In genomic region chr9:128323192-128323730, GRCh38 we compare ENCODE assay signal across 8 cellular contexts. TPM values are rescaled to one million over a fixed set of nuclear protein-coding genes. Genes with fewer than 3 reads are reported as not detected.
A peak's percentile ranks its signal among the peaks of the same experiment; 100 is the strongest.
DNase-seq lines count a peak whose midpoint lies in the region.

No MANE protein-coding gene starts in this region.

- H3K9me3 ChIP-seq in iPS DF 6.9 (ENCODE audit: control insufficient read depth, insufficient read depth, low read length), result no peaks in the 10 kb centered on the region

- peak overlapping the region; percentile 95 for H3K4me3 Mint-ChIP-seq in activated naive CD4-positive, alpha-beta T cell treated with anti-CD3 and anti-CD28 coated beads, Interleukin-2, amount 10 ng/mL, durations not matched to agents 7 days and 5 days
- H3K4me3 Mint-ChIP-seq in activated CD4-positive, alpha-beta memory T cell treated with anti-CD3 and anti-CD28 coated beads, Interleukin-2, amount 10 ng/mL, durations not matched to agents 7 days and 5 days, result peak overlapping the region; percentile 94
- H3K4me3 Mint-ChIP-seq in stimulated activated naive CD8-positive, alpha-beta T cell treated with anti-CD3 and anti-CD28 coated beads, Interleukin-15, Interleukin-2, amounts not matched to agents 100 ng/mL and 50 ng/mL, for 24 hours, result peak overlapping the region; percentile 93

- peaks cover 22% of the 10 kb centered on the region for H3K4me1 Mint-ChIP-seq in activated naive CD4-positive, alpha-beta T cell treated with anti-CD3 and anti-CD28 coated beads, Interleukin-2, amount 10 ng/mL, durations not matched to agents 7 days and 5 days
- H3K4me1 Mint-ChIP-seq in activated CD4-positive, alpha-beta memory T cell treated with anti-CD3 and anti-CD28 coated beads, Interleukin-2, amount 10 ng/mL, durations not matched to agents 7 days and 5 days, result peaks cover 23% of the 10 kb centered on the region
- H3K4me1 Mint-ChIP-seq in stimulated activated naive CD8-positive, alpha-beta T cell treated with anti-CD3 and anti-CD28 coated beads, Interleukin-15, Interleukin-2, amounts not matched to agents 100 ng/mL and 50 ng/mL, for 24 hours (ENCODE audit: low read depth), result peaks cover 24% of the 10 kb centered on the region

- H3K27ac ChIP-seq in iPS DF 6.9 (ENCODE audit: low read length), result no peak overlapping the region

- CTCF ChIA-PET in activated naive CD4-positive, alpha-beta T cell treated with anti-CD3 and anti-CD28 coated beads, Interleukin-2, amount 10 ng/mL, durations not matched to agents 7 days and 5 days (lab: Charles Lee), result no interaction called here
- CTCF ChIA-PET in activated CD4-positive, alpha-beta memory T cell treated with anti-CD3 and anti-CD28 coated beads, Interleukin-2, amount 10 ng/mL, durations not matched to agents 7 days and 5 days (lab: Charles Lee), result interaction anchor here (0.6 to 3.0 kb wide), 2 partner anchors 18 to 28 kb away, joined by 3 to 13 read pairs; no protein-coding TSS in a partner anchor

- peaks cover 8% of the 10 kb centered on the region; the same call in 1 of the 2 replicates for H3K36me3 ChIP-seq in iPS DF 6.9 (ENCODE audit: control insufficient read depth, insufficient read depth, low read length)

- H3K4me1 ChIP-seq in iPS DF 6.9 (ENCODE audit: control insufficient read depth, insufficient read depth, low read length), result no peaks in the 10 kb centered on the region

- no CpG with 5 or more reads among the region's 16 CpGs for WGBS in iPS DF 6.9 (ENCODE audit: insufficient coverage, insufficient read length)

- peak overlapping the region; percentile 84 for H3K4me3 ChIP-seq in iPS DF 6.9 (ENCODE audit: low read length)

- POLR2A ChIA-PET in activated CD4-positive, alpha-beta memory T cell treated with anti-CD3 and anti-CD28 coated beads, Interleukin-2, amount 10 ng/mL, durations not matched to agents 7 days and 5 days (lab: Charles Lee), result interaction anchor here (1.1 kb wide), 1 partner anchor 14 kb away, joined by 4 read pairs; no protein-coding TSS in a partner anchor

- H3K9me3 Mint-ChIP-seq in activated naive CD4-positive, alpha-beta T cell treated with anti-CD3 and anti-CD28 coated beads, Interleukin-2, amount 10 ng/mL, durations not matched to agents 7 days and 5 days, result no peaks in the 10 kb centered on the region
- H3K9me3 Mint-ChIP-seq in activated CD4-positive, alpha-beta memory T cell treated with anti-CD3 and anti-CD28 coated beads, Interleukin-2, amount 10 ng/mL, durations not matched to agents 7 days and 5 days, result no peaks in the 10 kb centered on the region
- no peaks in the 10 kb centered on the region for H3K9me3 Mint-ChIP-seq in stimulated activated naive CD8-positive, alpha-beta T cell treated with anti-CD3 and anti-CD28 coated beads, Interleukin-15, Interleukin-2, amounts not matched to agents 100 ng/mL and 50 ng/mL, for 24 hours

- no peaks in the 10 kb centered on the region for H3K27me3 Mint-ChIP-seq in activated naive CD4-positive, alpha-beta T cell treated with anti-CD3 and anti-CD28 coated beads, Interleukin-2, amount 10 ng/mL, durations not matched to agents 7 days and 5 days
- no peaks in the 10 kb centered on the region for H3K27me3 Mint-ChIP-seq in activated CD4-positive, alpha-beta memory T cell treated with anti-CD3 and anti-CD28 coated beads, Interleukin-2, amount 10 ng/mL, durations not matched to agents 7 days and 5 days
- H3K27me3 Mint-ChIP-seq in stimulated activated naive CD8-positive, alpha-beta T cell treated with anti-CD3 and anti-CD28 coated beads, Interleukin-15, Interleukin-2, amounts not matched to agents 100 ng/mL and 50 ng/mL, for 24 hours, result no peaks in the 10 kb centered on the region

- DNase-seq in activated naive CD4-positive, alpha-beta T cell treated with anti-CD3 and anti-CD28 coated beads, Interleukin-2, amount 10 ng/mL, durations not matched to agents 7 days and 5 days, result no peak
- no peak for DNase-seq in activated naive CD4-positive, alpha-beta T cell treated with Interleukin-2 at 50 U/mL for 16 hours
- no peak for DNase-seq in activated CD4-positive, alpha-beta memory T cell treated with anti-CD3 and anti-CD28 coated beads, Interleukin-2, amount 10 ng/mL, durations not matched to agents 7 days and 5 days
- DNase-seq in iPS DF 6.9 (ENCODE audit: low read depth, low spot score), result no peak
- DNase-seq in NAMALWA (ENCODE audit: low spot score), result no peak
- DNase-seq in cerebellar cortex (ENCODE audit: low spot score), result no peak
- DNase-seq in NK-92 treated with Interleukin-12 subunit alpha and Interleukin-12 subunit beta, amount 100 ng/mL, for 24 hours (lab: John Stamatoyannopoulos, UW), result no peak

- peak overlapping the region; percentile 94 for H3K27ac Mint-ChIP-seq in activated naive CD4-positive, alpha-beta T cell treated with anti-CD3 and anti-CD28 coated beads, Interleukin-2, amount 10 ng/mL, durations not matched to agents 7 days and 5 days
- H3K27ac Mint-ChIP-seq in activated CD4-positive, alpha-beta memory T cell treated with anti-CD3 and anti-CD28 coated beads, Interleukin-2, amount 10 ng/mL, durations not matched to agents 7 days and 5 days, result peak overlapping the region; percentile 96
- peak overlapping the region; percentile 98 for H3K27ac Mint-ChIP-seq in stimulated activated naive CD8-positive, alpha-beta T cell treated with anti-CD3 and anti-CD28 coated beads, Interleukin-15, Interleukin-2, amounts not matched to agents 100 ng/mL and 50 ng/mL, for 24 hours

- H3K27me3 ChIP-seq in iPS DF 6.9 (ENCODE audit: control insufficient read depth, insufficient read depth, low read length), result no peaks in the 10 kb centered on the region

- H3K36me3 Mint-ChIP-seq in activated naive CD4-positive, alpha-beta T cell treated with anti-CD3 and anti-CD28 coated beads, Interleukin-2, amount 10 ng/mL, durations not matched to agents 7 days and 5 days, result peaks cover 7% of the 10 kb centered on the region
- peaks cover 8% of the 10 kb centered on the region for H3K36me3 Mint-ChIP-seq in activated CD4-positive, alpha-beta memory T cell treated with anti-CD3 and anti-CD28 coated beads, Interleukin-2, amount 10 ng/mL, durations not matched to agents 7 days and 5 days (ENCODE audit: low read depth)
- H3K36me3 Mint-ChIP-seq in stimulated activated naive CD8-positive, alpha-beta T cell treated with anti-CD3 and anti-CD28 coated beads, Interleukin-15, Interleukin-2, amounts not matched to agents 100 ng/mL and 50 ng/mL, for 24 hours (ENCODE audit: low read depth), result peaks cover 23% of the 10 kb centered on the region

RNA-seq across cellular contexts. Expression of gene COQ4, which starts 0.6 kb away (rescaled TPM):
- total RNA-seq in activated CD4-positive, alpha-beta memory T cell treated with anti-CD3 and anti-CD28 coated beads, Interleukin-2, amount 10 ng/mL, durations not matched to agents 7 days and 5 days, result 10 to 100 TPM; 27.6 to 28.4 TPM

RNA-seq across cellular contexts. Expression of gene TRUB2, which starts 1.0 kb away (rescaled TPM):
- 10 to 100 TPM; 16.9 to 18.9 TPM for total RNA-seq in activated CD4-positive, alpha-beta memory T cell treated with anti-CD3 and anti-CD28 coated beads, Interleukin-2, amount 10 ng/mL, durations not matched to agents 7 days and 5 days

RNA-seq across cellular contexts. Expression of gene SLC27A4, which starts 17.1 kb away (rescaled TPM):
- total RNA-seq in activated CD4-positive, alpha-beta memory T cell treated with anti-CD3 and anti-CD28 coated beads, Interleukin-2, amount 10 ng/mL, durations not matched to agents 7 days and 5 days, result 10 to 100 TPM; 13.6 to 14.0 TPM

RNA-seq across cellular contexts. Expression of gene SWI5, which starts 47.2 kb away (rescaled TPM):
- 10 to 100 TPM; 11.0 to 11.4 TPM for total RNA-seq in activated CD4-positive, alpha-beta memory T cell treated with anti-CD3 and anti-CD28 coated beads, Interleukin-2, amount 10 ng/mL, durations not matched to agents 7 days and 5 days

RNA-seq across cellular contexts. Expression of gene GOLGA2, which starts 47.5 kb away (rescaled TPM):
- 10 to 100 TPM; 48.0 to 52.8 TPM for total RNA-seq in activated CD4-positive, alpha-beta memory T cell treated with anti-CD3 and anti-CD28 coated beads, Interleukin-2, amount 10 ng/mL, durations not matched to agents 7 days and 5 days
